In genomic region chr14:58772061-58772604, GRCh38 we compare ENCODE assay signal across 25 cellular contexts.
A peak's percentile ranks its signal among the peaks of the same experiment; 100 is the strongest.
DNase-seq lines count a peak whose midpoint lies in the region; ATAC-seq and TF ChIP-seq lines count a peak whose summit lies in the region.
"Had no signal": no experiment of that assay in that cellular context is flagged by ENCODE, and none has a peak within 500 bp of the region (broad histone marks: within the 10 kb centered on the region; RNA-seq: fewer than 3 reads in every experiment).

No MANE protein-coding gene starts in this region.

- no peak for ATAC-seq in CD8-positive, alpha-beta T cell
- ATAC-seq: A549; activated T-cell treated with anti-CD3 and anti-CD28 coated beads, Interleukin-2, amount 50 U/mL, for 4 hours; body of pancreas; gastroesophageal sphincter had no signal

- 32% methylated on average over 4 of the region's 4 CpGs for WGBS in hepatocyte (ENCODE audit: low lambda C conversion rate, missing lambda C conversion rate)
- WGBS in adrenal gland, 4 donors: 68 to 77% (median 72%) methylated on average over 4 of the region's 4 CpGs

- H3K36me3 ChIP-seq in HEK293 (ENCODE audit: control insufficient read depth in 2 of 2, insufficient read depth in 1 of 2, low read length in 2 of 2): no peaks in the 10 kb centered on the region
- H3K36me3 ChIP-seq in hepatocyte (replicated peaks; ENCODE audit: insufficient read depth, low read depth): no peaks in the 10 kb centered on the region
- no peaks in the 10 kb centered on the region for H3K36me3 ChIP-seq in CD8-positive, alpha-beta T cell (ENCODE audit: insufficient read depth, low read length)
- H3K36me3 ChIP-seq in adrenal gland (replicated peaks in 1 of 2): no peaks in the 10 kb centered on the region
- H3K36me3 ChIP-seq: gastroesophageal sphincter, left ventricle myocardium inferior, stomach, thyroid gland had no signal

- POLR2A ChIA-PET in HEK293 (lab: Yijun Ruan, JAX): interaction anchor here (1.0 to 1.8 kb wide), 4 partner anchors 9 to 34 kb away, joined by 3 to 11 read pairs (median 6); no protein-coding TSS in a partner anchor
- POLR2A ChIA-PET in CD8-positive, alpha-beta T cell (lab: Charles Lee): no interaction called here

- H3K4me3 Mint-ChIP-seq in CD8-positive, alpha-beta T cell: no peak overlapping the region
- H3K4me3 Mint-ChIP-seq: activated CD4-positive, alpha-beta T cell treated with anti-CD3 and anti-CD28 coated beads, Interleukin-2, amount 10 ng/mL, durations not matched to agents 7 days and 5 days; activated T-cell treated with anti-CD3 and anti-CD28 coated beads, Interleukin-2, amount 50 U/mL, for 4 hours; CD4-positive, alpha-beta T cell had no signal

- H3K4me3 ChIP-seq in HEK293 (ENCODE audit: low read depth, low read length) (no peak overlapping the region), hepatocyte (no peak overlapping the region), adrenal gland (no peak overlapping the region)
- no peak overlapping the region for H3K4me3 ChIP-seq in CD8-positive, alpha-beta T cell (ENCODE audit: low read depth, low read length)
- H3K4me3 ChIP-seq: A549, body of pancreas, gastroesophageal sphincter, GM23248, left ventricle myocardium inferior, stomach, thyroid gland had no signal

- H3K27ac Mint-ChIP-seq in CD8-positive, alpha-beta T cell: no peak overlapping the region
- H3K27ac Mint-ChIP-seq: activated CD4-positive, alpha-beta T cell treated with anti-CD3 and anti-CD28 coated beads, Interleukin-2, amount 10 ng/mL, durations not matched to agents 7 days and 5 days; CD4-positive, alpha-beta T cell had no signal

- CTCF ChIA-PET in HEK293 (lab: Yijun Ruan, JAX): interaction anchor here (1.1 to 1.7 kb wide), 3 partner anchors 37 to 133 kb away, joined by 4 to 6 read pairs (median 4); no protein-coding TSS in a partner anchor
- CTCF ChIA-PET in CD8-positive, alpha-beta T cell (lab: Charles Lee): no interaction called here

- peak overlapping the region; percentile 65 for H3K27ac ChIP-seq in HEK293 (ENCODE audit: extremely low read depth, low read depth, low read length)
- peak overlapping the region; percentile 15 for H3K27ac ChIP-seq in hepatocyte
- no peak overlapping the region for H3K27ac ChIP-seq in CD8-positive, alpha-beta T cell (ENCODE audit: low read depth, low read length)
- H3K27ac ChIP-seq in adrenal gland: no peak overlapping the region
- H3K27ac ChIP-seq: A549, body of pancreas, gastroesophageal sphincter, GM23248, left ventricle myocardium inferior, stomach, thyroid gland had no signal

- H3K79me2 ChIP-seq in hepatocyte: no peaks in the 10 kb centered on the region

- H3K4me1 ChIP-seq in HEK293 (ENCODE audit: control insufficient read depth, insufficient read depth, low read length) (peaks cover 36% of the 10 kb centered on the region), hepatocyte (ENCODE audit: insufficient read depth) (peaks cover 32% of the 10 kb centered on the region), adrenal gland (replicated peaks in 1 of 2) (no peaks in the 10 kb centered on the region)
- no peaks in the 10 kb centered on the region for H3K4me1 ChIP-seq in CD8-positive, alpha-beta T cell (ENCODE audit: insufficient read depth, low read length)
- H3K4me1 ChIP-seq: A549, body of pancreas, gastroesophageal sphincter, left ventricle myocardium inferior, stomach, thyroid gland had no signal

- no peaks in the 10 kb centered on the region for H4K20me1 ChIP-seq in hepatocyte (ENCODE audit: insufficient read depth, poor library complexity, severe bottlenecking)

- DNase-seq in NCI-H146 treated with DMSO at 0.1 percent for 48 hours (lab: John Stamatoyannopoulos, UW; ENCODE audit: unreplicated experiment) (peak; percentile 95), NCI-H526 treated with DMSO at 0.1 percent for 48 hours (lab: John Stamatoyannopoulos, UW) (peak; percentile 64), hepatocyte (ENCODE audit: low spot score) (no peak), hippocampal formation (lab: John Stamatoyannopoulos, UW) (no peak), DMS 273 treated with DMSO at 0.1 percent for 48 hours (lab: John Stamatoyannopoulos, UW) (no peak), adrenal gland (no peak)
- DNase-seq in CD8-positive, alpha-beta T cell: no peak
- DNase-seq: activated CD4-positive, alpha-beta T cell treated with anti-CD3 and anti-CD28 coated beads, Interleukin-2, amount 10 ng/mL, durations not matched to agents 7 days and 5 days; activated T-cell treated with anti-CD3 and anti-CD28 coated beads, Interleukin-2, amount 50 U/mL, for 4 hours; AML-193; body of pancreas; CD4-positive, alpha-beta T cell; GM23248; IMR-90; left ventricle myocardium inferior; NK-92 treated with Interleukin-12 subunit alpha and Interleukin-12 subunit beta, amount 100 ng/mL, for 24 hours; Right ventricle myocardium superior; small intestine; stimulated activated CD8-positive, alpha-beta memory T cell treated with anti-CD3 and anti-CD28 coated beads, Interleukin-4, amount 100 ng/mL, for 48 hours; stomach; T-helper 9 cell; thyroid gland had no signal

- no peak for TF ChIP-seq POLR2A in adrenal gland (IDR thresholded peaks at IDR 0.05)

- H3K36me3 Mint-ChIP-seq in CD8-positive, alpha-beta T cell: no peaks in the 10 kb centered on the region

- H3K27me3 ChIP-seq in hepatocyte (no peaks in the 10 kb centered on the region), adrenal gland (no peaks in the 10 kb centered on the region)
- H3K27me3 ChIP-seq in CD8-positive, alpha-beta T cell (ENCODE audit: insufficient read depth, low read length): no peaks in the 10 kb centered on the region
- H3K27me3 ChIP-seq: body of pancreas, gastroesophageal sphincter, stomach, thyroid gland had no signal

- no peak overlapping the region for H3K4me2 ChIP-seq in hepatocyte
- H3K4me2 ChIP-seq: A549 had no signal

- H3K9me3 ChIP-seq in HEK293 (ENCODE audit: control insufficient read depth, insufficient read depth, low read depth, low read length) (no peaks in the 10 kb centered on the region), hepatocyte (ENCODE audit: low read depth) (no peaks in the 10 kb centered on the region), adrenal gland (replicated peaks in 1 of 3) (no peaks in the 10 kb centered on the region)
- no peaks in the 10 kb centered on the region for H3K9me3 ChIP-seq in CD8-positive, alpha-beta T cell (ENCODE audit: low read length)
- H3K9me3 ChIP-seq: A549, body of pancreas, gastroesophageal sphincter, left ventricle myocardium inferior, stomach, thyroid gland had no signal

- H2AFZ ChIP-seq in hepatocyte: no peak overlapping the region
- H2AFZ ChIP-seq: GM23248 had no signal

- peaks cover 6% of the 10 kb centered on the region for H3K27me3 Mint-ChIP-seq in CD8-positive, alpha-beta T cell (ENCODE audit: low read depth)
- H3K27me3 Mint-ChIP-seq: activated CD4-positive, alpha-beta T cell treated with anti-CD3 and anti-CD28 coated beads, Interleukin-2, amount 10 ng/mL, durations not matched to agents 7 days and 5 days; CD4-positive, alpha-beta T cell had no signal

- H3K9me3 Mint-ChIP-seq in CD8-positive, alpha-beta T cell: no peaks in the 10 kb centered on the region
- H3K9me3 Mint-ChIP-seq: activated CD4-positive, alpha-beta T cell treated with anti-CD3 and anti-CD28 coated beads, Interleukin-2, amount 10 ng/mL, durations not matched to agents 7 days and 5 days; activated T-cell treated with anti-CD3 and anti-CD28 coated beads, Interleukin-2, amount 50 U/mL, for 4 hours; CD4-positive, alpha-beta T cell had no signal

- intact Hi-C loops in CD8-positive, alpha-beta T cell (cut with DNase I, micrococcal nuclease): no loop called here
- intact Hi-C loops in adrenal gland (cut with DNase I): no loop called here

- no peak for TF ChIP-seq CTCF in HEK293 (tag by site-specific recombination; IDR thresholded peaks at IDR 0.05)
- no peak for TF ChIP-seq CTCF in hepatocyte (IDR thresholded peaks at IDR 0.05; ENCODE audit: poor library complexity)
- TF ChIP-seq CTCF in CD8-positive, alpha-beta T cell (IDR thresholded peaks at IDR 0.05): no peak
- TF ChIP-seq CTCF in adrenal gland (IDR thresholded peaks at IDR 0.05): no peak

- H3K4me1 Mint-ChIP-seq in CD8-positive, alpha-beta T cell (ENCODE audit: low read depth): no peaks in the 10 kb centered on the region
- H3K4me1 Mint-ChIP-seq: activated CD4-positive, alpha-beta T cell treated with anti-CD3 and anti-CD28 coated beads, Interleukin-2, amount 10 ng/mL, durations not matched to agents 7 days and 5 days had no signal

- no peaks in the 10 kb centered on the region for H3K9me2 ChIP-seq in hepatocyte (replicated peaks; ENCODE audit: insufficient read depth)

TF ChIP-seq in HEK293, 187 proteins besides CTCF, POLR2A, EP300 and RAD21:
- TF ChIP-seq FEZF1 (tag by site-specific recombination; IDR thresholded peaks at IDR 0.05): peak; percentile 21; the same call in 1 of the 2 replicates
- TF ChIP-seq ZIC2 (tag by site-specific recombination; IDR thresholded peaks at IDR 0.05): peak; percentile 59
- no peak for TF ChIP-seq ZNF18 (tag by site-specific recombination; IDR thresholded peaks at IDR 0.05)
- peak; percentile 35; the same call in 1 of the 2 replicates for TF ChIP-seq ZNF341 (tag by site-specific recombination; IDR thresholded peaks at IDR 0.05; ENCODE audit: low read depth)
- no peak for TF ChIP-seq ZNF132 (tag by site-specific recombination; IDR thresholded peaks at IDR 0.05; ENCODE audit: borderline replicate concordance)
- TF ChIP-seq WT1 (tag by site-specific recombination; IDR thresholded peaks at IDR 0.05): peak; percentile 50; the same call in 1 of the 2 replicates

Comparison
In these comparisons a context has a peak if more than half of its experiments do, and no peak if none do; other contexts are left out.
1. H3K27ac ChIP-seq: peak in HEK293 (single experiment) and hepatocyte (single experiment); none in CD8-positive, alpha-beta T cell (single experiment) and adrenal gland (0 of 5).
2. DNase-seq: peak in NCI-H146 treated with DMSO at 0.1 percent for 48 hours (single experiment) and NCI-H526 treated with DMSO at 0.1 percent for 48 hours (single experiment); none in hepatocyte (single experiment), hippocampal formation (0 of 2), CD8-positive, alpha-beta T cell (0 of 7), DMS 273 treated with DMSO at 0.1 percent for 48 hours (single experiment) and adrenal gland (0 of 7).